Comparison of ENCODE assay signal across 24 cellular contexts in the genomic region with DNA sequence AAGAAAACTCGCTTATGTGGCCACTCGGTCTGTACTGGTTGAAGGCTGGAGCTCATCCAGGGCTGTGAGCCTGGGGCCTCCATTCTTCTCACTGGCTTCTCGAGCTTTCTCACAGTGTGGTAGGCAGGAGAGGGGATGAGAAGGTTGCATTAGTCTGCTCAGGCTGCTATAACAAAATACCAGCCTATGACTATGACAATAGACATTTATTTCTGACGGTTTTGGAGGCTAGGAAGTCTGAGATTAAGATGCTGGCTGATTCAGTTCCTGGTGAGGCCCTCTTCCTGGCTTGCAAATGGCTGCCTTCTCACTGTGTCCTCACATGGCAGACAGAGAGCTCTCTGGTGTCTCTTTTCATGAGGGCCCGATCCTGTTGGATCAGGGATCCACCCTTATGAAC. TPM values are rescaled to one million over a fixed set of nuclear protein-coding genes. Genes with fewer than 3 reads are reported as not detected.
DNase-seq lines count a peak whose midpoint lies in the region; ATAC-seq, FAIRE-seq and TF ChIP-seq lines count a peak whose summit lies in the region.
"Had no signal": no experiment of that assay in that cellular context is flagged by ENCODE, and none has a peak within 500 bp of the region (broad histone marks: within the 10 kb centered on the region; RNA-seq: fewer than 3 reads in every experiment).

No MANE protein-coding gene starts in this region.

- H3K9me1 ChIP-seq in IMR-90 (ENCODE audit: insufficient read depth, low read length) = peaks cover 12% of the 10 kb centered on the region
- H3K9me1 ChIP-seq in K562 (ENCODE audit: control insufficient read depth, insufficient read depth, low read length) = no peaks in the 10 kb centered on the region

- H3K4me2 ChIP-seq in IMR-90 (ENCODE audit: low read depth, low read length) (no peak overlapping the region), K562 (ENCODE audit: insufficient read depth, low read length) (no peak overlapping the region), neuronal stem cell (ENCODE audit: insufficient read depth, low read length, poor library complexity, severe bottlenecking) (no peak overlapping the region)

- intact Hi-C loops in IMR-90 (cut with micrococcal nuclease) (no loop called here), K562 (cut with micrococcal nuclease) (no loop called here)

- H3K23ac ChIP-seq in IMR-90 (ENCODE audit: low read depth, low read length) (no peak overlapping the region), neuronal stem cell (ENCODE audit: low read depth, low read length, poor library complexity) (no peak overlapping the region)

- H2AK5ac ChIP-seq in IMR-90 (ENCODE audit: low read depth, low read length) = no peak overlapping the region
- no peak overlapping the region for H2AK5ac ChIP-seq in neuronal stem cell (ENCODE audit: low read depth, low read length)

- H2BK12ac ChIP-seq in neuronal stem cell (ENCODE audit: low read length) = no peak overlapping the region

- CTCF ChIA-PET in IMR-90 (lab: Yijun Ruan, JAX) (no interaction called here), K562 (lab: Yijun Ruan, JAX; ENCODE audit: low intra/inter-chr PET ratio) (no interaction called here)

- POLR2A ChIA-PET in IMR-90 (lab: Charles Lee; ENCODE audit: unreplicated experiment) = no interaction called here
- POLR2A ChIA-PET in K562 (lab: Yijun Ruan, JAX) = interaction anchor here (0.6 to 0.9 kb wide), 2 partner anchors 10 to 94 kb away, joined by 3 read pairs; no protein-coding TSS in a partner anchor

- no peak overlapping the region for H2BK20ac ChIP-seq in IMR-90 (ENCODE audit: low read depth, low read length)

- no peaks in the 10 kb centered on the region for H3K79me2 ChIP-seq in K562 (ENCODE audit: control insufficient read depth, insufficient read depth, low read length)
- H3K79me2 ChIP-seq: parathyroid adenoma had no signal

- no peak overlapping the region for H2BK120ac ChIP-seq in IMR-90 (ENCODE audit: low read depth, low read length)
- no peak overlapping the region for H2BK120ac ChIP-seq in neuronal stem cell (ENCODE audit: low read depth, low read length)

- no peak overlapping the region for H4K5ac ChIP-seq in IMR-90 (ENCODE audit: low read depth, low read length)

- H3K56ac ChIP-seq in IMR-90 (ENCODE audit: extremely low read depth, insufficient read depth, low read length) = no peak overlapping the region

- ATAC-seq in IMR-90 (ENCODE audit: low read depth) (peak; percentile 51), K562 (peak; percentile 44)
- ATAC-seq: mucosa of descending colon, T-cell had no signal

- H3K4me3 ChIP-seq in IMR-90 (ENCODE audit: insufficient read depth, low read depth, low read length) (no peak overlapping the region), K562 (no peak overlapping the region), neuronal stem cell (ENCODE audit: low read length in 2 of 2) (no peak overlapping the region)
- H3K4me3 ChIP-seq: mucosa of descending colon, Peyer's patch, right atrium auricular region, SJCRH30 had no signal

- no peaks in the 10 kb centered on the region for H4K20me1 ChIP-seq in IMR-90 (ENCODE audit: insufficient read depth, low read length)
- H4K20me1 ChIP-seq in K562 (replicated peaks; ENCODE audit: control insufficient read depth, insufficient read depth, low read length) = no peaks in the 10 kb centered on the region

- H2AFZ ChIP-seq in IMR-90 (replicated peaks; ENCODE audit: low read length, poor library complexity) = peak overlapping the region; percentile 46
- H2AFZ ChIP-seq in K562 (ENCODE audit: low read depth, low read length) = peak overlapping the region; percentile 65
- H2AFZ ChIP-seq in neuronal stem cell (ENCODE audit: low read length) = no peak overlapping the region
- H2AFZ ChIP-seq: parathyroid adenoma had no signal

- H3K27ac ChIP-seq in IMR-90 (ENCODE audit: insufficient read depth, low read length) (no peak overlapping the region), K562 (ENCODE audit: extremely low read depth, low read depth, low read length) (no peak overlapping the region), neuronal stem cell (replicated peaks; ENCODE audit: low read length) (no peak overlapping the region)
- H3K27ac ChIP-seq: parathyroid adenoma, Peyer's patch, right atrium auricular region, SJCRH30 had no signal

- no peak overlapping the region for H3K4ac ChIP-seq in IMR-90 (ENCODE audit: low read depth, low read length)
- H3K4ac ChIP-seq in neuronal stem cell (ENCODE audit: low read length) = no peak overlapping the region

- BruUV-seq in IMR-90 (replicated peaks; lab: Mats Ljungman, UMichigan) (no TSS peak), K562 (replicated peaks; lab: Mats Ljungman, UMichigan) (no TSS peak)

- no peak for TF ChIP-seq CTCF in IMR-90 (conservative IDR thresholded peaks at IDR 0.05; ENCODE audit: low read depth, low read length)
- no peak for TF ChIP-seq CTCF in K562 (IDR thresholded peaks at IDR 0.05 in 2 of 3, conservative IDR thresholded peaks at IDR 0.05 in 1 of 3; ENCODE audit: insufficient read depth in 2 of 3, low read depth in 1 of 3, low read length in 3 of 3)

- H3K79me1 ChIP-seq in IMR-90 (ENCODE audit: low read depth in 1 of 2, low read length in 2 of 2) (peaks cover under 1 to 2% of the 10 kb centered on the region in 2 experiments; a peak in 3 of 4 replicates), neuronal stem cell (ENCODE audit: low read depth, low read length) (no peaks in the 10 kb centered on the region)

- no peak overlapping the region for H3K14ac ChIP-seq in IMR-90 (replicated peaks; ENCODE audit: low read depth, low read length)
- no peak overlapping the region for H3K14ac ChIP-seq in neuronal stem cell (ENCODE audit: low read length)

- DNase-seq in ELR (ENCODE audit: low read depth) = peak; percentile 59
- peak; percentile 12 for DNase-seq in IMR-90
- no peak for DNase-seq in K562 (ENCODE audit: extremely low read depth in 1 of 4, low spot score in 3 of 4)
- peak; percentile 23 for DNase-seq in kidney tubule cell (ENCODE audit: low spot score)
- DNase-seq in UCSD-AML1 (lab: John Stamatoyannopoulos, UW; ENCODE audit: unreplicated experiment) = no peak
- no peak for DNase-seq in frontal cortex (ENCODE audit: low spot score in 2 of 2)
- DNase-seq in neuronal stem cell (ENCODE audit: low spot score) = no peak
- DNase-seq: activated CD8-positive, alpha-beta T cell treated with anti-CD3 and anti-CD28 coated beads, Interleukin-2, amount 10 ng/mL, durations not matched to agents 7 days and 5 days; activated gamma-delta T cell; Calu3; mucosa of descending colon; NCI-H1417; NCI-H2029 treated with DMSO at 0.1 percent for 48 hours; NCI-H2227 treated with DMSO at 0.1 percent for 48 hours; NCI-H526 treated with DMSO at 0.1 percent for 48 hours; Peyer's patch; SJCRH30; stimulated activated CD4-positive, alpha-beta T cell treated with anti-CD3 and anti-CD28 coated beads, Interleukin-2, amount 100 ng/mL, for 48 hours; substantia nigra; T-cell had no signal

- no peak for TF ChIP-seq EP300 in K562 (IDR thresholded peaks at IDR 0.05; ENCODE audit: low read length)

- H2BK15ac ChIP-seq in IMR-90 (ENCODE audit: low read depth, low read length) (no peak overlapping the region), neuronal stem cell (ENCODE audit: low read length) (no peak overlapping the region)

- H3K27me3 ChIP-seq in IMR-90 (ENCODE audit: control insufficient read depth, insufficient read depth, low read length) = no peaks in the 10 kb centered on the region; the same call in 1 of the 2 replicates
- H3K27me3 ChIP-seq in K562 (ENCODE audit: control insufficient read depth in 2 of 2, insufficient read depth in 2 of 2, low read length in 2 of 2) = no peaks in the 10 kb centered on the region
- H3K27me3 ChIP-seq in neuronal stem cell (ENCODE audit: control insufficient read depth in 3 of 3, insufficient read depth in 3 of 3, low read depth in 1 of 3, low read length in 3 of 3) = no peaks in the 10 kb centered on the region
- H3K27me3 ChIP-seq: Peyer's patch, SJCRH30 had no signal

- FAIRE-seq in K562 (lab: Jason Lieb, UNC) (no peak), frontal cortex (lab: Jason Lieb, UNC) (no peak)
- FAIRE-seq: H1, TTC549 had no signal

- no CpG with 5 or more reads among the region's 5 CpGs for WGBS in IMR-90 (ENCODE audit: extremely low coverage in 2 of 2, insufficient read length in 1 of 2), 2 experiments
- WGBS in K562 (ENCODE audit: insufficient coverage, low coverage, missing lambda C conversion rate) = 23% methylated on average over 5 of the region's 5 CpGs
- WGBS in neuronal stem cell (ENCODE audit: extremely low coverage in 2 of 2, insufficient read length in 2 of 2, insufficient replicate concordance in 1 of 2), 2 donors = no CpG with 5 or more reads among the region's 5 CpGs

- no peak overlapping the region for H4K91ac ChIP-seq in IMR-90 (ENCODE audit: insufficient read depth, low read depth, low read length)
- H4K91ac ChIP-seq in neuronal stem cell (ENCODE audit: low read depth, low read length, poor library complexity) = no peak overlapping the region

- no peak overlapping the region for H3K18ac ChIP-seq in IMR-90 (ENCODE audit: low read depth, low read length)
- H3K18ac ChIP-seq in neuronal stem cell (ENCODE audit: low read length) = no peak overlapping the region

- H3K4me1 ChIP-seq in IMR-90 (ENCODE audit: control insufficient read depth, insufficient read depth, low read length) = 0 out of 2 replicates have a peak, but pooled peaks cover under 1% of the 10 kb centered on the region
- H3K4me1 ChIP-seq in K562 (replicated peaks in 1 of 2; ENCODE audit: control insufficient read depth in 2 of 2, insufficient read depth in 2 of 2, low read length in 2 of 2) = peaks cover 0 to 1% of the 10 kb centered on the region in 2 experiments; a peak in 1 of 5 replicates
- H3K4me1 ChIP-seq in neuronal stem cell (ENCODE audit: control insufficient read depth in 2 of 2, insufficient read depth in 1 of 2, low read depth in 1 of 2, low read length in 2 of 2) = no peaks in the 10 kb centered on the region
- H3K4me1 ChIP-seq: SJCRH30 had no signal

- H3K9ac ChIP-seq in IMR-90 (ENCODE audit: low read depth, low read length) = no peak overlapping the region
- no peak overlapping the region for H3K9ac ChIP-seq in K562 (ENCODE audit: insufficient read depth in 1 of 2, low read depth in 2 of 2, low read length in 2 of 2)
- no peak overlapping the region for H3K9ac ChIP-seq in neuronal stem cell (ENCODE audit: low read depth, low read length, poor library complexity)
- H3K9ac ChIP-seq: parathyroid adenoma had no signal

- H4K8ac ChIP-seq in IMR-90 (ENCODE audit: low read depth in 2 of 2, low read length in 2 of 2) (peak overlapping the region in 1 of 2 experiments; percentile 63; a peak in 1 of 4 replicates), neuronal stem cell (ENCODE audit: low read depth, low read length) (no peak overlapping the region)

- H3K9me3 ChIP-seq in IMR-90 (ENCODE audit: control insufficient read depth, insufficient read depth, low read length) (no peaks in the 10 kb centered on the region), K562 (replicated peaks; ENCODE audit: control insufficient read depth, insufficient read depth, low read depth, low read length) (no peaks in the 10 kb centered on the region; the same call in 1 of the 2 replicates), neuronal stem cell (replicated peaks in 1 of 2; ENCODE audit: control insufficient read depth in 2 of 2, insufficient read depth in 1 of 2, low read depth in 1 of 2, low read length in 2 of 2) (peaks cover 0 to 4% of the 10 kb centered on the region in 2 donors)
- H3K9me3 ChIP-seq: mucosa of descending colon, Peyer's patch, right atrium auricular region, SJCRH30 had no signal

- dilution Hi-C loops in IMR-90 (cut with HindIII; ENCODE audit: low sequenced_read_pairs, unreplicated experiment) = no loop called here

- TF ChIP-seq RAD21 in IMR-90 (IDR thresholded peaks at IDR 0.05; ENCODE audit: low read length) = no peak
- no peak for TF ChIP-seq RAD21 in K562 (CRISPR knock-in tag; conservative IDR thresholded peaks at IDR 0.05 in 1 of 2, IDR thresholded peaks at IDR 0.05 in 1 of 2)

- H3K36me3 ChIP-seq in IMR-90 (ENCODE audit: control insufficient read depth, insufficient read depth, low read length) (no peaks in the 10 kb centered on the region), K562 (ENCODE audit: control insufficient read depth, insufficient read depth, low read length) (no peaks in the 10 kb centered on the region), neuronal stem cell (replicated peaks in 1 of 2; ENCODE audit: control insufficient read depth in 2 of 2, insufficient read depth in 2 of 2, low read length in 2 of 2) (no peaks in the 10 kb centered on the region)
- H3K36me3 ChIP-seq: Peyer's patch, right atrium auricular region, SJCRH30 had no signal

- in situ Hi-C loops in IMR-90 (cut with MboI; ENCODE audit: low sequenced_read_pairs) (no loop called here), K562 (cut with MboI) (no loop called here)

- H2BK5ac ChIP-seq in IMR-90 (ENCODE audit: low read depth, low read length, poor library complexity, severe bottlenecking) (no peak overlapping the region), neuronal stem cell (ENCODE audit: low read length) (no peak overlapping the region)

- H2AK9ac ChIP-seq in IMR-90 (replicated peaks; ENCODE audit: low read depth, low read length, poor library complexity) = no peak overlapping the region

- TF ChIP-seq POLR2A in IMR-90 (IDR thresholded peaks at IDR 0.05; ENCODE audit: low read depth, low read length) (no peak), K562 (conservative IDR thresholded peaks at IDR 0.05) (no peak)

RNA-seq across cellular contexts. Expression of gene STK25, which starts 6.2 kb away (rescaled TPM):
- 203 and 258 TPM in 2 replicates for total RNA-seq in IMR-90 (2012; rRNA removed)
- polyA plus RNA-seq in IMR-90 (2012; rRNA removed) = 392 and 417 TPM in 2 replicates
- polyA plus RNA-seq in IMR-90 (2012; cell fraction: cytosol; rRNA removed) = 289 and 326 TPM in 2 replicates
- polyA plus RNA-seq in IMR-90 (2012; cell fraction: nucleus; rRNA removed; ENCODE audit: low replicate concordance) = 774 and 1,419 TPM in 2 replicates
- 304 and 771 TPM in 2 replicates for total RNA-seq in K562 (2011; cell fraction: chromatin; rRNA removed; ENCODE audit: low replicate concordance)
- 391 and 430 TPM in 2 replicates for total RNA-seq in K562 (2011; cell fraction: nucleolus; rRNA removed)
- 299 and 300 TPM in 2 replicates for total RNA-seq in K562 (2011; cell fraction: nucleoplasm; rRNA removed)
- 116 and 163 TPM in 2 replicates for total RNA-seq in K562 (2014; rRNA removed)
- 35.0 and 61.9 TPM in 2 replicates for total RNA-seq in K562 (2014; rRNA removed; fragmentation: Illumina TruSeq; extraction: Trizol)
- total RNA-seq in K562 (2015; rRNA removed; fragmentation: Illumina TruSeq; extraction: Trizol) = 66.9 and 75.2 TPM in 2 replicates
- total RNA-seq in K562 (2021) = 107 and 123 TPM in 2 replicates
- polyA plus RNA-seq in K562 (2011; rRNA removed) = 169 and 218 TPM in 2 replicates
- 168 and 300 TPM in 2 replicates for polyA plus RNA-seq in K562 (2011; cell fraction: cytosol; rRNA removed)
- 929 and 1,221 TPM in 2 replicates for polyA plus RNA-seq in K562 (2011; cell fraction: nucleus; rRNA removed)
- 120 and 121 TPM in 2 replicates for polyA plus RNA-seq in K562 (2012)
- 151 and 157 TPM in 2 replicates for polyA plus RNA-seq in K562 (2014; fragmentation: Illumina TruSeq; extraction: Trizol)
- polyA plus RNA-seq in K562 (2014; fragmentation: Nextera tagmentation; extraction: Ambion mirVana) = 10 to 100 TPM in 1 of 2 experiments, 1 to 10 TPM in 1; 5.4 to 10.3 TPM
- 177 and 178 TPM in 2 replicates for polyA plus RNA-seq in K562 (2014; rRNA removed)
- 83.1 and 97.9 TPM in 2 replicates for polyA minus RNA-seq in K562 (2011; rRNA and poly(A)+ RNA removed)
- polyA minus RNA-seq in K562 (2011; cell fraction: cytosol; rRNA and poly(A)+ RNA removed) = 60.5 and 75.9 TPM in 2 replicates
- 113 and 164 TPM in 2 replicates for polyA minus RNA-seq in K562 (2011; cell fraction: nucleus; rRNA and poly(A)+ RNA removed)
- total RNA-seq in frontal cortex = 181 TPM
- 129 TPM for polyA plus RNA-seq in neuronal stem cell (2013, experiment 1 of 2)
- 118 TPM for polyA plus RNA-seq in neuronal stem cell (2013, experiment 2 of 2)

RNA-seq across cellular contexts. Expression of gene BOK, which starts 44.0 kb away (rescaled TPM):
- 13.3 and 15.8 TPM in 2 replicates for total RNA-seq in IMR-90 (2012; rRNA removed)
- polyA plus RNA-seq in IMR-90 (2012; rRNA removed) = 34.4 and 37.4 TPM in 2 replicates
- polyA plus RNA-seq in IMR-90 (2012; cell fraction: cytosol; rRNA removed) = 28.7 and 58.2 TPM in 2 replicates
- polyA plus RNA-seq in IMR-90 (2012; cell fraction: nucleus; rRNA removed; ENCODE audit: low replicate concordance) = 40.1 and 75.2 TPM in 2 replicates
- total RNA-seq in K562 (2011; cell fraction: chromatin; rRNA removed; ENCODE audit: low replicate concordance) = 0.58 and 3.2 TPM in 2 replicates
- 2.0 and 3.0 TPM in 2 replicates for total RNA-seq in K562 (2011; cell fraction: nucleolus; rRNA removed)
- 0.95 and 1.5 TPM in 2 replicates for total RNA-seq in K562 (2011; cell fraction: nucleoplasm; rRNA removed)
- 2.9 and 3.1 TPM in 2 replicates for total RNA-seq in K562 (2014; rRNA removed)
- total RNA-seq in K562 (2014; rRNA removed; fragmentation: Illumina TruSeq; extraction: Trizol) = 0.35 and 0.47 TPM in 2 replicates
- 0.76 and 0.83 TPM in 2 replicates for total RNA-seq in K562 (2015; rRNA removed; fragmentation: Illumina TruSeq; extraction: Trizol)
- 2.6 and 3.3 TPM in 2 replicates for total RNA-seq in K562 (2021)
- 2.0 and 2.7 TPM in 2 replicates for polyA plus RNA-seq in K562 (2011; rRNA removed)
- 3.1 and 11.3 TPM in 2 replicates for polyA plus RNA-seq in K562 (2011; cell fraction: cytosol; rRNA removed)
- 3.9 and 9.0 TPM in 2 replicates for polyA plus RNA-seq in K562 (2011; cell fraction: nucleus; rRNA removed)
- polyA plus RNA-seq in K562 (2012) = 1.8 TPM in 2 replicates
- polyA plus RNA-seq in K562 (2014; fragmentation: Illumina TruSeq; extraction: Trizol) = 1.2 and 2.4 TPM in 2 replicates
- polyA plus RNA-seq in K562 (2014; fragmentation: Nextera tagmentation; extraction: Ambion mirVana) = under 1 TPM in 1 of 2 experiments, not detected in 1; 0.03 TPM
- polyA plus RNA-seq in K562 (2014; rRNA removed) = 2.3 and 2.8 TPM in 2 replicates
- polyA minus RNA-seq in K562 (2011; rRNA and poly(A)+ RNA removed) = 0.81 and 1.6 TPM in 2 replicates
- polyA minus RNA-seq in K562 (2011; cell fraction: cytosol; rRNA and poly(A)+ RNA removed) = 2.4 and 3.1 TPM in 2 replicates
- 0.67 TPM in 2 replicates for polyA minus RNA-seq in K562 (2011; cell fraction: nucleus; rRNA and poly(A)+ RNA removed)
- total RNA-seq in frontal cortex = 20.8 TPM
- polyA plus RNA-seq in neuronal stem cell (2013, experiment 1 of 2) = 5.1 TPM
- polyA plus RNA-seq in neuronal stem cell (2013, experiment 2 of 2) = 4.7 TPM
- total RNA-seq: activated CD8-positive, alpha-beta T cell treated with anti-CD3 and anti-CD28 coated beads, Interleukin-2, amount 10 ng/mL, durations not matched to agents 7 days and 5 days had no signal

Comparison
In these comparisons a context has a peak if more than half of its experiments do, and no peak if none do; other contexts are left out.
1. DNase-seq: peak in ELR (single experiment), IMR-90 (single experiment) and kidney tubule cell (single experiment); none in K562 (0 of 4), UCSD-AML1 (single experiment), frontal cortex (0 of 2) and neuronal stem cell (single experiment).